In the genomic region with DNA sequence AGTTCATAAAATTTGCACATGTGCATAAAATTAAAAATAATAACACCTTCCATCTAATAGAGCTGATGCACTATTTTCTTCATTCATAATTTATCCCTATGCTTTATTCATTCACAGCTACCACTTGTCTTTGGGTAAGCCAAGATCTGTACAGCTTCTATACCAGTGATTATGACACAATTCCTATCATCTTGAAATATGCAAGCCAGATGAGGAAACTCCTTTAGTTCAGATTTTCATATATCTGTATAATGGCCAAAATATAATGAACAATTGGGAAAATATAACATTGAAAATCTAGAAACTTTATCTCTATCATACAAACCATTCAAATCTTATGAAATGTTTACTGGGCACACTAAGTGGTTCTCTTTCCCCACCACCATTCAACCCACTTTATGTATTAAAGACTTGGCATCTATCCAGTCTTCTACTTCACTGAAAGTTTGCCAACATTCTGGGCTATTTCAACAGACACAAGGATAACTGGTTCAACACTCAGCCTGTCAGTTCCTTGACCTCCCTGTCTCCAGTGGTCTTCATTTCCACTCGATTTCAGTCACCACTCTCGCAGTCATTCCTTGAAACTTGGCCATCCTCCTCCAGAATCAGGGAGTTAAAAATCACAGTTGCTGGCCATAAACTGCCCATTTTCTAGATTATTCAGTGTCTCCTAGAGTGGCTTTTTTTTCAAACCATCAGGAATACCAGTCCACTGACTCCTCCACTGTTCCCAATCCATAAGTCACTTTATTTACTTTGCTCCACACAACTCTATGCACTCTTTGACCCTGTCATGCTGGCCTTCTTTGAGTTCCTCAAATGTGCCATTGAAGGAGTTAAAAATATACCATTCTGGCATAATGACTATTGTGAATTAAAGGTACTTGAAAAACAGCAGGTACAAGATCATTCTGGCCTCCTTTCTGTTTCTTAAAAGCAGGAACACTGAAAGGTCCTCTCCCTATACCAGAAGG, we compare ENCODE assay signal across 14 cellular contexts.
DNase-seq lines count a peak whose midpoint lies in the region; ATAC-seq and TF ChIP-seq lines count a peak whose summit lies in the region.
"Had no signal": no experiment of that assay in that cellular context is flagged by ENCODE, and none has a peak within 500 bp of the region (broad histone marks: within the 10 kb centered on the region; RNA-seq: fewer than 3 reads in every experiment).

No MANE protein-coding gene starts in this region.

- POLR2A ChIA-PET in naive thymus-derived CD8-positive, alpha-beta T cell (lab: Charles Lee), result no interaction called here

- no peaks in the 10 kb centered on the region for H3K27me3 Mint-ChIP-seq in naive thymus-derived CD8-positive, alpha-beta T cell
- H3K27me3 Mint-ChIP-seq: activated B cell treated with CpG ODN at 0.5 μM for 24 hours had no signal

- H3K4me3 Mint-ChIP-seq in naive thymus-derived CD8-positive, alpha-beta T cell, result peak overlapping the region in 1 of 10 donors; percentile 32
- H3K4me3 Mint-ChIP-seq: activated T-helper 1 cell treated with anti-CD3 and anti-CD28 coated beads, Interleukin-12 subunit alpha, Interleukin-12 subunit beta, Interleukin-2, Interleukin-4 antibody, amounts not matched to agents 30 ng/mL and 10 ng/mL and 1 ng/mL, durations not matched to agents 14 hours and 24 hours and 36 hours had no signal

- no peaks in the 10 kb centered on the region for H3K9me3 ChIP-seq in mucosa of descending colon
- H3K9me3 ChIP-seq: tibial nerve had no signal

- no peak for ATAC-seq in naive thymus-derived CD8-positive, alpha-beta T cell
- ATAC-seq in mucosa of descending colon (no peak), GM18867 (IDR thresholded peaks at IDR 0.05; ENCODE audit: unreplicated experiment) (no peak)

- peaks cover 0 to 13% (median 12%) of the 10 kb centered on the region in 3 donors for H3K36me3 Mint-ChIP-seq in naive thymus-derived CD8-positive, alpha-beta T cell

- H3K27ac Mint-ChIP-seq in naive thymus-derived CD8-positive, alpha-beta T cell, result peak overlapping the region in 6 of 10 donors; percentile 6 to 95 (median 70)

- no peak for TF ChIP-seq CTCF in coronary artery (IDR thresholded peaks at IDR 0.05)
- TF ChIP-seq CTCF in mucosa of descending colon (IDR thresholded peaks at IDR 0.05), result no peak

- no peaks in the 10 kb centered on the region for H3K9me3 Mint-ChIP-seq in naive thymus-derived CD8-positive, alpha-beta T cell
- H3K9me3 Mint-ChIP-seq: activated B cell treated with CpG ODN at 0.5 μM for 24 hours had no signal

- H3K36me3 ChIP-seq in mucosa of descending colon (ENCODE audit: low read depth), result no peaks in the 10 kb centered on the region
- H3K36me3 ChIP-seq: brain microvascular endothelial cell had no signal

- H3K4me1 Mint-ChIP-seq in naive thymus-derived CD8-positive, alpha-beta T cell, result peaks cover 24 to 58% (median 49%) of the 10 kb centered on the region in 4 donors

- H3K4me3 ChIP-seq in coronary artery (peak overlapping the region; percentile 12), mucosa of descending colon (no peak overlapping the region)
- H3K4me3 ChIP-seq: tibial nerve had no signal

- peak; percentile 22 for DNase-seq in DMS79 treated with DMSO at 0.1 percent for 48 hours (lab: John Stamatoyannopoulos, UW)
- DNase-seq in DMS79 (lab: John Stamatoyannopoulos, UW), result no peak
- DNase-seq in NCI-H2029 treated with DMSO at 0.1 percent for 48 hours (lab: John Stamatoyannopoulos, UW), result peak; percentile 13
- no peak for DNase-seq in coronary artery (ENCODE audit: low spot score)
- DNase-seq in naive thymus-derived CD8-positive, alpha-beta T cell, result no peak
- no peak for DNase-seq in mucosa of descending colon
- DNase-seq in NCI-H2107 (lab: John Stamatoyannopoulos, UW), result no peak
- DNase-seq: activated B cell treated with CpG ODN at 0.5 μM for 24 hours, brain microvascular endothelial cell, NCI-H524 had no signal

- H3K27ac ChIP-seq in coronary artery, result peak overlapping the region; percentile 24 to 48
- H3K27ac ChIP-seq: brain microvascular endothelial cell, epithelial cell of prostate, tibial nerve had no signal

- intact Hi-C loops in mucosa of descending colon (cut with DNase I, micrococcal nuclease), result no loop called here

- H3K4me1 ChIP-seq in mucosa of descending colon (ENCODE audit: low read depth), result peaks cover 12% of the 10 kb centered on the region

Comparison
In these comparisons a context has a peak if more than half of its experiments do, and no peak if none do; other contexts are left out.
1. DNase-seq: peak in DMS79 treated with DMSO at 0.1 percent for 48 hours (single experiment) and NCI-H2029 treated with DMSO at 0.1 percent for 48 hours (single experiment); none in DMS79 (single experiment), coronary artery (single experiment), naive thymus-derived CD8-positive, alpha-beta T cell (0 of 10), mucosa of descending colon (0 of 3) and NCI-H2107 (single experiment).